ENCODE assay signal across 3 cellular contexts in genomic region chr13:104671901-104672300, GRCh38.
"Had no signal": no experiment of that assay in that cellular context is flagged by ENCODE, and none has a peak within 500 bp of the region (broad histone marks: within the 10 kb centered on the region; RNA-seq: fewer than 3 reads in every experiment).

No MANE protein-coding gene starts in this region.

- H3K4me3 ChIP-seq: GM12878 had no signal

- DNase-seq: GDM1, GF-D8 had no signal
